8 cellular contexts compared by ENCODE assay signal in genomic region chr3:25897019-25897418, GRCh38.
DNase-seq lines count a peak whose midpoint lies in the region; ATAC-seq and TF ChIP-seq lines count a peak whose summit lies in the region.

No MANE protein-coding gene starts in this region.

- H3K9me3 ChIP-seq in HAP-1, result no peaks in the 10 kb centered on the region

- no peaks in the 10 kb centered on the region for H3K36me3 ChIP-seq in HAP-1 (replicated peaks)

- TF ChIP-seq CTCF in GM13977 (IDR thresholded peaks at IDR 0.05; ENCODE audit: extremely low read depth, insufficient read depth, missing control alignments), result peak; percentile 71

- 0 out of 2 replicates have a peak, but pooled peaks cover 2% of the 10 kb centered on the region for H3K27me3 ChIP-seq in HAP-1 (ENCODE audit: low read depth)

- H3K4me3 ChIP-seq in HAP-1, result no peak overlapping the region

- intact Hi-C loops in sciatic nerve (cut with DNase I), result no loop called here

- no peaks in the 10 kb centered on the region for H3K4me1 ChIP-seq in HAP-1

- DNase-seq in GM13977 (ENCODE audit: low spot score) (peak; percentile 58), HAP-1 (ENCODE audit: low spot score in 2 of 2) (peak; percentile 74 to 85), NCI-H460 (ENCODE audit: extremely low read depth, low read depth) (peak; percentile 12), iPS-NIHi11 (ENCODE audit: low spot score) (peak; percentile 63), MV-4-11 (lab: John Stamatoyannopoulos, UW) (no peak), sciatic nerve (ENCODE audit: low spot score) (no peak)
- no peak for DNase-seq in stimulated activated naive CD4-positive, alpha-beta T cell treated with Interleukin-2 at 50 U/mL for 16 hours (lab: John Stamatoyannopoulos, UW)

- ATAC-seq in GM21447 (IDR thresholded peaks at IDR 0.05; ENCODE audit: unreplicated experiment) (no peak), sciatic nerve (no peak)

- in situ Hi-C loops in GM13977 (cut with MboI; ENCODE audit: low pct_unique_long_range_greater_than_20kb, low sequenced_read_pairs, unreplicated experiment) (no loop called here), HAP-1 (cut with MboI; ENCODE audit: low sequenced_read_pairs) (loop anchor here (25.0 kb wide), 1 partner anchor 235 kb away; the partner anchor contains the start of gene TOP2B)

Comparison
In these comparisons a context has a peak if more than half of its experiments do, and no peak if none do; other contexts are left out.
1. DNase-seq: peak in GM13977 (single experiment), HAP-1 (2 of 2), NCI-H460 (single experiment) and iPS-NIHi11 (single experiment); none in MV-4-11 (single experiment), stimulated activated naive CD4-positive, alpha-beta T cell treated with Interleukin-2 at 50 U/mL for 16 hours (single experiment) and sciatic nerve (single experiment).